Comparison of ENCODE assay signal across 8 cellular contexts in genomic region chr18:49491857-49492693, GRCh38. TPM values are rescaled to one million over a fixed set of nuclear protein-coding genes. Genes with fewer than 3 reads are reported as not detected.
DNase-seq lines count a peak whose midpoint lies in the region; ATAC-seq and TF ChIP-seq lines count a peak whose summit lies in the region.

RPL17 (minus strand) TSS chr18:49492465.

- H3K4me1 Mint-ChIP-seq in T-cell: peaks cover 45 to 56% (median 50%) of the 10 kb centered on the region in 3 donors
- H3K4me1 Mint-ChIP-seq in type B pancreatic cell (ENCODE audit: unreplicated experiment): peaks cover 60% of the 10 kb centered on the region

- H3K36me3 Mint-ChIP-seq in T-cell: peaks cover 44% of the 10 kb centered on the region
- H3K36me3 Mint-ChIP-seq in type B pancreatic cell: peaks cover 30% of the 10 kb centered on the region

- 0 to 1% (median 1%) methylated on average over 53 of the region's 53 CpGs for WGBS in adipose tissue, 3 donors
- WGBS in heart left ventricle, 4 donors: 0 to 1% (median 1%) methylated on average over 46 to 53 of the region's 53 CpGs

- no peaks in the 10 kb centered on the region for H3K9me3 Mint-ChIP-seq in T-cell
- no peaks in the 10 kb centered on the region for H3K9me3 Mint-ChIP-seq in type B pancreatic cell

- peaks cover 3 to 42% (median 37%) of the 10 kb centered on the region in 9 donors for H3K36me3 ChIP-seq in heart left ventricle

- DNase-seq in GM10248 (ENCODE audit: extremely low spot score): peak; percentile 93
- peak; percentile 93 for DNase-seq in NCI-H1436 treated with DMSO at 0.1 percent for 48 hours (lab: John Stamatoyannopoulos, UW)
- peak; percentile 67 to 89 (median 83) for DNase-seq in T-cell
- peak; percentile 82 to 92 (median 92) for DNase-seq in heart left ventricle
- DNase-seq in pons (ENCODE audit: low spot score): peak; percentile 100
- DNase-seq in type B pancreatic cell (ENCODE audit: extremely low spot score, unreplicated experiment): peak; percentile 86

- H3K27ac ChIP-seq in adipose tissue (ENCODE audit: low read depth, low read length): peak within 1 kb of the TSS; percentile 31
- H3K27ac ChIP-seq in heart left ventricle: peak within 1 kb of the TSS; percentile 56 to 95 (median 86)

- H3K4me3 ChIP-seq in heart left ventricle: peak within 1 kb of the TSS; percentile 48 to 92 (median 78)

- H3K27ac Mint-ChIP-seq in T-cell (peak within 1 kb of the TSS; percentile 97 to 98), type B pancreatic cell (peak within 1 kb of the TSS; percentile 97)

- H3K9me3 ChIP-seq in heart left ventricle: no peaks in the 10 kb centered on the region

- peaks cover 3 to 46% (median 19%) of the 10 kb centered on the region in 12 donors for H3K4me1 ChIP-seq in heart left ventricle

- H3K27me3 Mint-ChIP-seq in T-cell: no peaks in the 10 kb centered on the region
- H3K27me3 Mint-ChIP-seq in type B pancreatic cell: no peaks in the 10 kb centered on the region

- peak; percentile 82 to 94 for TF ChIP-seq POLR2A in heart left ventricle (IDR thresholded peaks at IDR 0.05)

- POLR2A ChIA-PET in GM10248 (lab: Yijun Ruan, JAX) (no interaction called here), T-cell (lab: Charles Lee) (interaction anchor here in 1 of 2 donors (0.5 kb wide), 1 partner anchor 77 kb away, joined by 7 read pairs; no protein-coding TSS in a partner anchor)

- H3K4me3 Mint-ChIP-seq in T-cell (peak within 1 kb of the TSS; percentile 91 to 97 (median 97)), type B pancreatic cell (peak within 1 kb of the TSS; percentile 97)

- no peak for TF ChIP-seq CTCF in GM10248 (IDR thresholded peaks at IDR 0.05; ENCODE audit: control extremely low read depth, extremely low read depth, low read depth, missing control alignments)
- TF ChIP-seq CTCF in heart left ventricle (IDR thresholded peaks at IDR 0.05): no peak
- no peak for TF ChIP-seq CTCF in type B pancreatic cell (conservative IDR thresholded peaks at IDR 0.05)

- ATAC-seq in HG02642 (IDR thresholded peaks at IDR 0.05; ENCODE audit: poor library complexity, unreplicated experiment) (peak; percentile 75), T-cell (replicated peaks in 1 of 4) (peak; percentile 85 to 89 (median 86)), heart left ventricle (peak; percentile 89 to 95 (median 90))

- intact Hi-C loops in heart left ventricle (cut with DNase I): loop anchor here in 4 of 10 donors (5.0 to 10.0 kb wide), 4 partner anchors 323 to 817 kb away; partner anchors contain the start of genes CXXC1 (in 2 of the 4), MBD1 (in 2 of the 4) and ACAA2 (in 1 of the 4)

- CTCF ChIA-PET in GM10248 (lab: Yijun Ruan, JAX): no interaction called here
- CTCF ChIA-PET in T-cell (lab: Charles Lee): no interaction called here

- no peaks in the 10 kb centered on the region for H3K27me3 ChIP-seq in heart left ventricle

RNA-seq across cellular contexts. Expression of gene RPL17, which starts in this region (rescaled TPM):
- total RNA-seq in T-cell (1,000 to 10,000 TPM; 2,227 to 2,547 (median 2,295) TPM), heart left ventricle (1,000 to 10,000 TPM in 1 of 9 donors, 100 to 1,000 TPM in 8; 418 to 1,162 (median 756) TPM), type B pancreatic cell (ENCODE audit: low replicate concordance) (2,087 and 2,300 TPM in 2 replicates)
- polyA plus RNA-seq in adipose tissue (1,000 to 10,000 TPM; 2,449 to 3,617 (median 2,656) TPM), heart left ventricle (1,000 to 10,000 TPM; 1,191 to 1,981 TPM)

Comparison
In these comparisons a context has a peak if more than half of its experiments do, and no peak if none do; other contexts are left out.
1. Peak in every context shown above with its lines: DNase-seq, ATAC-seq, H3K4me3 ChIP-seq and H3K27ac ChIP-seq.